23 cellular contexts compared by ENCODE assay signal in the genomic region with DNA sequence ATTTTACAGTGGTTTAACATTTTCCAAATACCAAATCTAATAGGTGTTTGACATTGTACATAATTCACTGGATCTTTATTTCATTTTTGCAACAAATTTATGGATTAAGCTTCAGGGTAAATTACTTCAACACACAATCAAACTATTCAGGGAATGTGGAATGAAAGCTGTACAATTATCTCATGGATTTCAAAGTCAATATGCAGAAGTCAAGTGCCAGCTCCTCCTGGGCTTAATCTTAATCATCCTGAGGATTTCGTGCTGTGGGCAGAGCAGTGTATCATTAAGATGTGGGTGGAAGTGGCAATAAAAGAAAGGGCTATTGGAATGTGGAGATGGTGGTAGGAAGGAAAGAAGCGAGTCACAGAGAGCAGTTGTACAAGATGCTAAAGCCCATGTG.
DNase-seq lines count a peak whose midpoint lies in the region; TF ChIP-seq lines count a peak whose summit lies in the region.
"Had no signal": no experiment of that assay in that cellular context is flagged by ENCODE, and none has a peak within 500 bp of the region (broad histone marks: within the 10 kb centered on the region; RNA-seq: fewer than 3 reads in every experiment).

No MANE protein-coding gene starts in this region.

- WGBS in thyroid gland, 2 donors = 71 to 74% methylated on average over 2 of the region's 2 CpGs

- no peak overlapping the region for H3K4me3 ChIP-seq in MG63
- H3K4me3 ChIP-seq in astrocyte of the spinal cord (ENCODE audit: low read depth, low read length) = no peak overlapping the region
- no peak overlapping the region for H3K4me3 ChIP-seq in retinal pigment epithelial cell (ENCODE audit: low read length)
- H3K4me3 ChIP-seq in thyroid gland (replicated peaks in 1 of 3) = no peak overlapping the region
- no peak overlapping the region for H3K4me3 ChIP-seq in brain microvascular endothelial cell (ENCODE audit: low read depth, low read length)
- H3K4me3 ChIP-seq: adrenal gland, HAP-1, left ventricle myocardium inferior, transverse colon had no signal

- no peak for TF ChIP-seq POLR2A in thyroid gland (IDR thresholded peaks at IDR 0.05)

- no peaks in the 10 kb centered on the region for H3K27me3 ChIP-seq in MG63
- H3K27me3 ChIP-seq in thyroid gland = no peaks in the 10 kb centered on the region
- no peaks in the 10 kb centered on the region for H3K27me3 ChIP-seq in brain microvascular endothelial cell (replicated peaks)
- H3K27me3 ChIP-seq: adrenal gland, transverse colon had no signal

- peak; percentile 11 for DNase-seq in ELR (ENCODE audit: low read depth)
- DNase-seq in MG63 = peak; percentile 57
- peak; percentile 14 for DNase-seq in astrocyte of the spinal cord (ENCODE audit: low read depth, low spot score)
- peak; percentile 59 for DNase-seq in retinal pigment epithelial cell (ENCODE audit: low read depth)
- no peak for DNase-seq in stimulated activated CD4-positive, alpha-beta T cell treated with anti-CD3 and anti-CD28 coated beads, Interleukin-2, amount 100 ng/mL, for 24 hours
- DNase-seq in thyroid gland = no peak
- DNase-seq in stimulated activated CD4-positive, alpha-beta T cell treated with anti-CD3 and anti-CD28 coated beads, Interleukin-1b, Interleukin-23, amount 100 ng/mL, for 48 hours = no peak
- no peak for DNase-seq in brain microvascular endothelial cell
- DNase-seq: activated CD4-positive, CD25-positive, alpha-beta regulatory T cell treated with anti-CD3 and anti-CD28 coated beads, Interleukin-2, amount 50 U/mL, for 72 hours; activated CD8-positive, alpha-beta T cell treated with anti-CD3 and anti-CD28 coated beads, Interleukin-2, amount 10 ng/mL, durations not matched to agents 7 days and 5 days; activated naive CD4-positive, alpha-beta T cell; adrenal gland; effector memory CD4-positive, alpha-beta T cell; erythroblast; hypothalamus; left ventricle myocardium inferior; NCI-H1105 treated with DMSO at 0.1 percent for 48 hours; NCI-H2081; NCI-H446; stimulated activated CD8-positive, alpha-beta memory T cell treated with anti-CD3 and anti-CD28 coated beads, Interleukin-4, amount 100 ng/mL, for 48 hours; transverse colon had no signal

- H3K27ac ChIP-seq in thyroid gland = no peak overlapping the region
- no peak overlapping the region for H3K27ac ChIP-seq in brain microvascular endothelial cell
- H3K27ac ChIP-seq: adrenal gland, HL-60, left ventricle myocardium inferior, transverse colon had no signal

- TF ChIP-seq CTCF in astrocyte of the spinal cord (IDR thresholded peaks at IDR 0.05; ENCODE audit: low read depth, low read length) (no peak), retinal pigment epithelial cell (conservative IDR thresholded peaks at IDR 0.05; ENCODE audit: low read depth, low read length) (no peak), thyroid gland (IDR thresholded peaks at IDR 0.05) (no peak), brain microvascular endothelial cell (IDR thresholded peaks at IDR 0.05; ENCODE audit: low read depth, low read length, missing control alignments) (no peak)

- in situ Hi-C loops in astrocyte of the spinal cord (cut with HindIII; ENCODE audit: low sequenced_read_pairs) = no loop called here
- in situ Hi-C loops in brain microvascular endothelial cell (cut with HindIII; ENCODE audit: low pct_ligation_motif_present, low sequenced_read_pairs) = no loop called here

- H3K36me3 ChIP-seq in MG63 = no peaks in the 10 kb centered on the region
- no peaks in the 10 kb centered on the region for H3K36me3 ChIP-seq in thyroid gland
- H3K36me3 ChIP-seq in brain microvascular endothelial cell (replicated peaks) = no peaks in the 10 kb centered on the region
- H3K36me3 ChIP-seq: adrenal gland, HAP-1, left ventricle myocardium inferior, transverse colon had no signal

- peaks cover 4% of the 10 kb centered on the region for H3K9me3 ChIP-seq in MG63
- no peaks in the 10 kb centered on the region for H3K9me3 ChIP-seq in thyroid gland
- H3K9me3 ChIP-seq: adrenal gland, HAP-1, transverse colon had no signal

- H3K4me1 ChIP-seq in thyroid gland = no peaks in the 10 kb centered on the region
- H3K4me1 ChIP-seq: adrenal gland, HAP-1, left ventricle myocardium inferior, transverse colon had no signal

- intact Hi-C loops in thyroid gland (cut with DNase I) = no loop called here

Comparison
In these comparisons a context has a peak if more than half of its experiments do, and no peak if none do; other contexts are left out.
1. DNase-seq: peak in ELR (single experiment), MG63 (single experiment), astrocyte of the spinal cord (single experiment) and retinal pigment epithelial cell (single experiment); none in stimulated activated CD4-positive, alpha-beta T cell treated with anti-CD3 and anti-CD28 coated beads, Interleukin-2, amount 100 ng/mL, for 24 hours (0 of 2), thyroid gland (0 of 2), stimulated activated CD4-positive, alpha-beta T cell treated with anti-CD3 and anti-CD28 coated beads, Interleukin-1b, Interleukin-23, amount 100 ng/mL, for 48 hours (single experiment) and brain microvascular endothelial cell (single experiment).